Comparison of ENCODE assay signal across 9 cellular contexts in the genomic region with DNA sequence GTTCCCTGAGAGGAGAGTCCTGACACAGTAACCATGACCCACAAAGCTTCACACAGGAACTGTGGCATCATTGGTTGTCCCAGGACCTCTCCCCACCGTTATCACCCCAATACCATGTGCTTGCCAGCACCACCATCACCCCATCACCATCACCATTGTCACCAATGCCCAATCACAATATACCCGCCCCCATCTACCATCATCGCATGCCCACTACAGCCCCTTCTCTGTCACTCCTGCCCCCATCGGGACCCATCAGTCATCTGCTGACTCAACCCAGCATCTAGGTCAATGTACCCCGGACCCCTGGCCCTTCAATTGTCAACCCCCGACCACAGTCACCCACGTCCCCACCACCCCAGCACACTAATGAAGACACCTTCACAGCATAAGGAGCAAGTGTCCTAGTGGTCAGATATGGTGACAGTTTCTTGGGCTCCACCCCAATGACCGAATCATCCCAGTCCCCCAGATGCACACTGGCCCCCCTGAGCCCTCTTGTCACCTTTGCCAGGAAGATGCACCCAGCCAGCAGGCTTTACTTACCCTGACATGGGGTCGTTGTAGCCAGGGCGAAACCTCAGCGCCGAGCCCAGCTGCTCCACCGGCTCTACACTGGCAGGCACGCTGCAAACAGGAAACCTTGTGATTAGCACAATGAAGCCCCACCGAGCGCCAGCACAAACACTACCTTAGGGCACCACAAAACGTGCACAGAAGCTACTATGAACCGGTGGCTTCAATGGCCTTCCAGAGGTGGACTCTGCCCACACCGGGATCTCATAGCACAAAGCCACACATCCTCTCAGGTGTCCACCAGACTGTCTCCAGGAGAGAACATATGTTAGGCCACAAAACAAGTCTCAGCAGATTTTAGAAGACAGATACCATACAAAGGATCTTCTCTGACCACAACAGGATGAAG. TPM values are rescaled to one million over a fixed set of nuclear protein-coding genes. Genes with fewer than 3 reads are reported as not detected.
DNase-seq lines count a peak whose midpoint lies in the region; ATAC-seq and TF ChIP-seq lines count a peak whose summit lies in the region.
"Had no signal": no experiment of that assay in that cellular context is flagged by ENCODE, and none has a peak within 500 bp of the region (broad histone marks: within the 10 kb centered on the region; RNA-seq: fewer than 3 reads in every experiment).

No MANE protein-coding gene starts in this region.

- peak overlapping the region in 8 of 12 donors; percentile 3 to 88 (median 75) for H3K27ac ChIP-seq in heart left ventricle
- no peak overlapping the region for H3K27ac ChIP-seq in right atrium auricular region
- H3K27ac ChIP-seq in esophagus (ENCODE audit: low read depth in 2 of 2, low read length in 1 of 2) = peak overlapping the region; percentile 20 to 52
- peak overlapping the region; percentile 88 for H3K27ac ChIP-seq in thymus (ENCODE audit: low read depth)

- WGBS in heart left ventricle, 4 donors = 69 to 84% (median 80%) methylated on average over 16 to 19 of the region's 19 CpGs
- WGBS in esophagus, 2 donors = 70 to 78% methylated on average over 19 of the region's 19 CpGs
- WGBS in thymus = 37% methylated on average over 19 of the region's 19 CpGs

- H3K4me3 ChIP-seq in heart left ventricle (peak overlapping the region in 1 of 12 donors; percentile 25), right atrium auricular region (no peak overlapping the region), esophagus (ENCODE audit: low read depth in 1 of 2, low read length in 2 of 2) (peak overlapping the region in 1 of 2 donors; percentile 4), thymus (ENCODE audit: low read length) (no peak overlapping the region)

- no peak for TF ChIP-seq POLR2A in heart left ventricle (IDR thresholded peaks at IDR 0.05)

- H3K9me3 ChIP-seq in heart left ventricle = no peaks in the 10 kb centered on the region
- no peaks in the 10 kb centered on the region for H3K9me3 ChIP-seq in right atrium auricular region
- no peaks in the 10 kb centered on the region for H3K9me3 ChIP-seq in esophagus (ENCODE audit: control insufficient read depth in 2 of 2, insufficient read depth in 1 of 2, low read depth in 1 of 2, low read length in 1 of 2)
- H3K9me3 ChIP-seq in thymus (ENCODE audit: control insufficient read depth) = no peaks in the 10 kb centered on the region

- H3K27me3 ChIP-seq in heart left ventricle (no peaks in the 10 kb centered on the region), right atrium auricular region (no peaks in the 10 kb centered on the region), esophagus (ENCODE audit: control insufficient read depth in 1 of 2, insufficient read depth in 2 of 2, low read length in 2 of 2) (no peaks in the 10 kb centered on the region), thymus (ENCODE audit: control insufficient read depth, insufficient read depth) (no peaks in the 10 kb centered on the region)

- intact Hi-C loops in heart left ventricle (cut with DNase I) = loop anchor here in 1 of 10 donors (10.0 kb wide), 1 partner anchor 206 kb away; the partner anchor contains the start of gene NCKIPSD

- no peak for TF ChIP-seq CTCF in heart left ventricle (IDR thresholded peaks at IDR 0.05)
- TF ChIP-seq CTCF in right atrium auricular region (IDR thresholded peaks at IDR 0.05) = no peak

- ATAC-seq in heart left ventricle = peak in 2 of 4 donors; percentile 8 to 21
- ATAC-seq in GM21526 (IDR thresholded peaks at IDR 0.05; ENCODE audit: low FRiP score, unreplicated experiment) = no peak

- peaks cover 0 to 19% (median 7%) of the 10 kb centered on the region in 12 donors for H3K4me1 ChIP-seq in heart left ventricle
- H3K4me1 ChIP-seq in right atrium auricular region = peaks cover 0 to 7% of the 10 kb centered on the region in 2 donors
- peaks cover 0 to 2% of the 10 kb centered on the region in 2 donors for H3K4me1 ChIP-seq in esophagus (ENCODE audit: control insufficient read depth in 2 of 2, insufficient read depth in 2 of 2, low read length in 1 of 2)
- H3K4me1 ChIP-seq in thymus (ENCODE audit: control insufficient read depth, insufficient read depth, low read length) = peaks cover 8% of the 10 kb centered on the region

- DNase-seq in heart left ventricle (no peak), right atrium auricular region (ENCODE audit: low spot score) (no peak), inferior parietal cortex (ENCODE audit: extremely low spot score) (no peak), superior temporal gyrus (ENCODE audit: extremely low spot score) (no peak)
- peak; percentile 61 for DNase-seq in activated CD4-positive, alpha-beta T cell treated with anti-CD3 and anti-CD28 coated beads for 48 hours
- DNase-seq: kidney glomerular epithelial cell had no signal

- H3K36me3 ChIP-seq in heart left ventricle = peaks cover 0 to 17% (median 0%) of the 10 kb centered on the region in 9 donors
- H3K36me3 ChIP-seq in right atrium auricular region = no peaks in the 10 kb centered on the region
- H3K36me3 ChIP-seq in esophagus (ENCODE audit: control insufficient read depth in 2 of 2, insufficient read depth in 2 of 2, low read length in 1 of 2) = peaks cover 0 to 13% of the 10 kb centered on the region in 2 donors
- no peaks in the 10 kb centered on the region for H3K36me3 ChIP-seq in thymus (ENCODE audit: control insufficient read depth, insufficient read depth)

RNA-seq across cellular contexts. Expression of gene SHISA5, which starts 25.1 kb away (rescaled TPM):
- total RNA-seq in heart left ventricle = 100 to 1,000 TPM in 2 of 9 donors, 10 to 100 TPM in 7; 38.6 to 124 (median 54.6) TPM
- polyA plus RNA-seq in heart left ventricle = 10 to 100 TPM; 25.8 to 68.5 TPM
- total RNA-seq in right atrium auricular region = 100 to 1,000 TPM in 1 of 2 donors, 10 to 100 TPM in 1; 66.9 to 120 TPM
- polyA plus RNA-seq in esophagus = 10 to 100 TPM; 54.0 to 94.9 TPM
- polyA plus RNA-seq in thymus = 104 TPM

RNA-seq across cellular contexts. Expression of gene ATRIP, which starts 32.4 kb away (rescaled TPM):
- 1 to 10 TPM; 2.1 to 5.0 (median 3.6) TPM for total RNA-seq in heart left ventricle
- 1 to 10 TPM; 2.6 to 5.1 TPM for polyA plus RNA-seq in heart left ventricle
- 1 to 10 TPM; 2.0 to 3.1 TPM for total RNA-seq in right atrium auricular region
- 1 to 10 TPM; 4.9 to 5.7 TPM for polyA plus RNA-seq in esophagus
- polyA plus RNA-seq in thymus = 8.4 TPM

RNA-seq across cellular contexts. Expression of gene TMA7, which starts 38.8 kb away (rescaled TPM):
- total RNA-seq in heart left ventricle (100 to 1,000 TPM; 177 to 284 (median 198) TPM), right atrium auricular region (100 to 1,000 TPM; 194 to 286 TPM)
- polyA plus RNA-seq in heart left ventricle (100 to 1,000 TPM; 289 to 733 TPM), esophagus (100 to 1,000 TPM; 364 to 613 TPM), thymus (735 TPM)

RNA-seq across cellular contexts. Expression of gene CCDC51, which starts 39.0 kb away (rescaled TPM):
- total RNA-seq in heart left ventricle = 10 to 100 TPM in 6 of 9 donors, 1 to 10 TPM in 3; 8.2 to 14.8 (median 11.6) TPM
- polyA plus RNA-seq in heart left ventricle = 10 to 100 TPM in 1 of 2 donors, 1 to 10 TPM in 1; 9.3 to 13.5 TPM
- total RNA-seq in right atrium auricular region = 1 to 10 TPM; 8.4 to 9.2 TPM
- polyA plus RNA-seq in esophagus = 10 to 100 TPM in 1 of 2 donors, 1 to 10 TPM in 1; 7.0 to 15.5 TPM
- 14.1 TPM for polyA plus RNA-seq in thymus

RNA-seq across cellular contexts. Expression of gene PLXNB1, which starts 49.0 kb away (rescaled TPM):
- total RNA-seq in heart left ventricle (10 to 100 TPM; 28.0 to 71.8 (median 46.4) TPM), right atrium auricular region (10 to 100 TPM; 69.4 to 73.0 TPM)
- polyA plus RNA-seq in heart left ventricle (10 to 100 TPM; 31.8 to 64.6 TPM), esophagus (100 to 1,000 TPM in 1 of 2 donors, 10 to 100 TPM in 1; 73.4 to 298 TPM), thymus (112 TPM)

Comparison
In these comparisons a context has a peak if more than half of its experiments do, and no peak if none do; other contexts are left out.
1. H3K27ac ChIP-seq: peak in heart left ventricle (8 of 12), esophagus (2 of 2) and thymus (single experiment); none in right atrium auricular region (0 of 2).